In genomic region chr2:44136186-44136585, GRCh38 we compare ENCODE assay signal across 14 cellular contexts.
DNase-seq lines count a peak whose midpoint lies in the region; ATAC-seq lines count a peak whose summit lies in the region.
"Had no signal": no experiment of that assay in that cellular context is flagged by ENCODE, and none has a peak within 500 bp of the region (broad histone marks: within the 10 kb centered on the region; RNA-seq: fewer than 3 reads in every experiment).

No MANE protein-coding gene starts in this region.

- peaks cover 2% of the 10 kb centered on the region for H3K4me1 Mint-ChIP-seq in T-helper 2 cell treated with Interferon-gamma antibody and Interleukin-4, amounts not matched to agents 5 μg/mL and 100 μg/mL, for 36 hours (ENCODE audit: low read depth)

- H3K27me3 ChIP-seq in ACC112 (ENCODE audit: insufficient read depth, low read length), result no peaks in the 10 kb centered on the region
- H3K27me3 ChIP-seq: dorsolateral prefrontal cortex had no signal

- H3K27ac Mint-ChIP-seq in T-helper 2 cell treated with Interferon-gamma antibody and Interleukin-4, amounts not matched to agents 5 μg/mL and 100 μg/mL, for 36 hours, result no peak overlapping the region
- H3K27ac Mint-ChIP-seq: activated CD4-positive, alpha-beta T cell treated with anti-CD3 and anti-CD28 coated beads, Interleukin-2, amount 10 ng/mL, durations not matched to agents 7 days and 5 days; naive thymus-derived CD4-positive, alpha-beta T cell had no signal

- H3K4me3 ChIP-seq in ACC112 (ENCODE audit: low read depth, low read length), result 0 out of 2 replicates have a peak overlapping the region, but pooled peaks have one; percentile 2
- H3K4me3 ChIP-seq: dorsolateral prefrontal cortex had no signal

- ATAC-seq in GM18867 (IDR thresholded peaks at IDR 0.05; ENCODE audit: unreplicated experiment), result no peak
- ATAC-seq: naive thymus-derived CD4-positive, alpha-beta T cell had no signal

- peak overlapping the region; percentile 46 for H3K27ac ChIP-seq in ACC112 (ENCODE audit: low read depth, low read length)

- peaks cover 17% of the 10 kb centered on the region for H3K4me1 ChIP-seq in ACC112 (ENCODE audit: control insufficient read depth, insufficient read depth, low read length, unreplicated experiment)

- H3K36me3 Mint-ChIP-seq in T-helper 2 cell treated with Interferon-gamma antibody and Interleukin-4, amounts not matched to agents 5 μg/mL and 100 μg/mL, for 36 hours (ENCODE audit: low read depth), result no peaks in the 10 kb centered on the region

- H3K27me3 Mint-ChIP-seq in T-helper 2 cell treated with Interferon-gamma antibody and Interleukin-4, amounts not matched to agents 5 μg/mL and 100 μg/mL, for 36 hours (ENCODE audit: low read depth), result peaks cover 13% of the 10 kb centered on the region

- H3K79me2 ChIP-seq in ACC112 (ENCODE audit: control insufficient read depth, insufficient read depth, low read length, unreplicated experiment), result no peaks in the 10 kb centered on the region

- H3K36me3 ChIP-seq in ACC112 (ENCODE audit: insufficient read depth, low read length), result no peaks in the 10 kb centered on the region

- peaks cover 4% of the 10 kb centered on the region for H3K9me3 Mint-ChIP-seq in T-helper 2 cell treated with Interferon-gamma antibody and Interleukin-4, amounts not matched to agents 5 μg/mL and 100 μg/mL, for 36 hours

- peak; percentile 13 for DNase-seq in HPDE6-E6E7 (ENCODE audit: extremely low spot score)
- DNase-seq in astrocyte of the hippocampus (ENCODE audit: low read depth, low spot score), result peak; percentile 55
- peak; percentile 33 for DNase-seq in iPS-NIHi7 (ENCODE audit: extremely low spot score)
- no peak for DNase-seq in NCI-H1417 (lab: John Stamatoyannopoulos, UW)
- no peak for DNase-seq in T-helper 2 cell treated with Interferon-gamma antibody and Interleukin-4, amounts not matched to agents 5 μg/mL and 100 μg/mL, for 36 hours (ENCODE audit: low spot score)
- DNase-seq in activated CD4-positive, alpha-beta T cell treated with anti-CD3 and anti-CD28 coated beads for 1 hour, result no peak
- DNase-seq: activated CD4-positive, alpha-beta T cell treated with anti-CD3 and anti-CD28 coated beads, Interleukin-2, amount 10 ng/mL, durations not matched to agents 7 days and 5 days; dorsolateral prefrontal cortex; GF-D8; naive thymus-derived CD4-positive, alpha-beta T cell; NCI-H510A treated with DMSO at 0.1 percent for 48 hours; Right ventricle myocardium superior had no signal

- H3K4me3 Mint-ChIP-seq in T-helper 2 cell treated with Interferon-gamma antibody and Interleukin-4, amounts not matched to agents 5 μg/mL and 100 μg/mL, for 36 hours, result no peak overlapping the region
- H3K4me3 Mint-ChIP-seq: activated CD4-positive, alpha-beta T cell treated with anti-CD3 and anti-CD28 coated beads, Interleukin-2, amount 10 ng/mL, durations not matched to agents 7 days and 5 days; naive thymus-derived CD4-positive, alpha-beta T cell had no signal

- peak overlapping the region; percentile 64 for H2AFZ ChIP-seq in ACC112 (ENCODE audit: low read length, unreplicated experiment)

Comparison
In these comparisons a context has a peak if more than half of its experiments do, and no peak if none do; other contexts are left out.
1. DNase-seq: peak in HPDE6-E6E7 (single experiment), astrocyte of the hippocampus (single experiment) and iPS-NIHi7 (single experiment); none in NCI-H1417 (0 of 3), T-helper 2 cell treated with Interferon-gamma antibody and Interleukin-4, amounts not matched to agents 5 μg/mL and 100 μg/mL, for 36 hours (single experiment) and activated CD4-positive, alpha-beta T cell treated with anti-CD3 and anti-CD28 coated beads for 1 hour (single experiment).